In genomic region chr3:64074895-64075679, GRCh38 we compare ENCODE assay signal across 35 cellular contexts.
"Had no signal": no experiment of that assay in that cellular context is flagged by ENCODE, and none has a peak within 500 bp of the region (broad histone marks: within the 10 kb centered on the region; RNA-seq: fewer than 3 reads in every experiment).

No MANE protein-coding gene starts in this region.

- H3K27ac Mint-ChIP-seq: activated B cell treated with CpG ODN at 0.5 μM for 24 hours; activated CD4-positive, alpha-beta memory T cell treated with anti-CD3 and anti-CD28 coated beads for 36 hours; activated CD4-positive, alpha-beta T cell treated with anti-CD3 and anti-CD28 coated beads, Interleukin-2, amount 10 ng/mL, durations not matched to agents 24 days and 14 days; activated CD8-positive, alpha-beta T cell treated with anti-CD3 and anti-CD28 coated beads for 36 hours; activated naive CD4-positive, alpha-beta T cell treated with anti-CD3 and anti-CD28 coated beads for 36 hours; activated naive CD4-positive, alpha-beta T cell treated with anti-CD3 and anti-CD28 coated beads, Interleukin-2, amount 50 U/mL, for 72 hours; activated naive CD8-positive, alpha-beta T cell treated with anti-CD3 and anti-CD28 coated beads for 36 hours; activated T-cell treated with anti-CD3 and anti-CD28 coated beads, Interleukin-2, amount 50 U/mL, for 72 hours; activated T-helper 1 cell treated with anti-CD3 and anti-CD28 coated beads, Interleukin-12 subunit alpha, Interleukin-12 subunit beta, Interleukin-2, Interleukin-4 antibody, amounts not matched to agents 30 ng/mL and 10 ng/mL and 1 ng/mL, durations not matched to agents 14 hours and 24 hours and 36 hours; activated T-helper 17 cell treated with anti-CD3 and anti-CD28 coated beads, Interleukin-2, amount 50 U/mL, for 72 hours; T-cell; T-helper 17 cell had no signal

- H3K27me3 ChIP-seq: adrenal gland, cardiac muscle cell had no signal

- H3K9me3 ChIP-seq: adrenal gland had no signal

- DNase-seq: activated B cell treated with CpG ODN at 0.5 μM for 24 hours; activated CD4-positive, alpha-beta memory T cell treated with anti-CD3 and anti-CD28 coated beads for 36 hours; activated CD4-positive, alpha-beta T cell treated with anti-CD3 and anti-CD28 coated beads for 4 hours; activated CD4-positive, alpha-beta T cell treated with anti-CD3 and anti-CD28 coated beads, Interleukin-2, amount 10 ng/mL, durations not matched to agents 24 days and 14 days; activated CD4-positive, alpha-beta T cell treated with anti-CD3 and anti-CD28 coated beads, Interleukin-2, amount 50 U/mL, for 1 hour; activated CD4-positive, alpha-beta T cell treated with anti-CD3 and anti-CD28 coated beads, Interleukin-2, amount 50 U/mL, for 4 hours; activated CD4-positive, CD25-positive, alpha-beta regulatory T cell treated with anti-CD3 and anti-CD28 coated beads, Interleukin-2, amount 50 U/mL, for 72 hours; activated CD8-positive, alpha-beta memory T cell treated with anti-CD3 and anti-CD28 coated beads, Interleukin-2, amount 50 U/mL, for 4 hours; activated CD8-positive, alpha-beta T cell treated with anti-CD3 and anti-CD28 coated beads for 36 hours; activated effector memory CD4-positive, alpha-beta T cell treated with anti-CD3 and anti-CD28 coated beads, Interleukin-2, amount 50 U/mL, for 16 hours; activated gamma-delta T cell treated with Interleukin-2 at 50 U/mL for 16 hours; activated naive CD4-positive, alpha-beta T cell; activated naive CD4-positive, alpha-beta T cell treated with anti-CD3 and anti-CD28 coated beads for 36 hours; activated naive CD4-positive, alpha-beta T cell treated with anti-CD3 and anti-CD28 coated beads, Interleukin-2, amount 50 U/mL, for 16 hours; activated naive CD8-positive, alpha-beta T cell treated with anti-CD3 and anti-CD28 coated beads for 36 hours; activated T-cell treated with anti-CD3 and anti-CD28 coated beads for 4 hours; activated T-cell treated with anti-CD3 and anti-CD28 coated beads, Interleukin-2, amount 50 U/mL, for 1 hour; activated T-cell treated with anti-CD3 and anti-CD28 coated beads, Interleukin-2, amount 50 U/mL, for 4 hours; activated T-cell treated with anti-CD3 and anti-CD28 coated beads, Interleukin-2, amount 50 U/mL, for 72 hours; adrenal gland; amniotic stem cell; aorta; caudate nucleus; cerebellar nuclear complex; T-cell; T-helper 17 cell had no signal

- H3K4me1 Mint-ChIP-seq: activated B cell treated with CpG ODN at 0.5 μM for 24 hours; activated CD4-positive, alpha-beta T cell treated with anti-CD3 and anti-CD28 coated beads, Interleukin-2, amount 10 ng/mL, durations not matched to agents 24 days and 14 days; activated naive CD8-positive, alpha-beta T cell treated with anti-CD3 and anti-CD28 coated beads for 36 hours; activated T-helper 17 cell treated with anti-CD3 and anti-CD28 coated beads, Interleukin-2, amount 50 U/mL, for 72 hours; central memory CD8-positive, alpha-beta T cell; T-cell; T-helper 17 cell had no signal

- H3K4me3 ChIP-seq: adrenal gland, cardiac muscle cell had no signal

- FAIRE-seq: bronchial epithelial cell, TTC549 had no signal

- H3K4me1 ChIP-seq: adrenal gland had no signal

- H3K36me3 Mint-ChIP-seq: activated CD4-positive, alpha-beta memory T cell treated with anti-CD3 and anti-CD28 coated beads for 36 hours; activated naive CD4-positive, alpha-beta T cell treated with anti-CD3 and anti-CD28 coated beads, Interleukin-2, amount 50 U/mL, for 72 hours; activated naive CD8-positive, alpha-beta T cell treated with anti-CD3 and anti-CD28 coated beads for 36 hours; brain; T-cell had no signal

- H3K36me3 ChIP-seq: adrenal gland, cardiac muscle cell had no signal

- H3K9me3 Mint-ChIP-seq: activated B cell treated with CpG ODN at 0.5 μM for 24 hours; activated CD4-positive, alpha-beta memory T cell treated with anti-CD3 and anti-CD28 coated beads for 36 hours; activated CD4-positive, alpha-beta T cell treated with anti-CD3 and anti-CD28 coated beads, Interleukin-2, amount 10 ng/mL, durations not matched to agents 24 days and 14 days; activated CD8-positive, alpha-beta T cell treated with anti-CD3 and anti-CD28 coated beads for 36 hours; activated naive CD4-positive, alpha-beta T cell treated with anti-CD3 and anti-CD28 coated beads for 36 hours; activated naive CD4-positive, alpha-beta T cell treated with anti-CD3 and anti-CD28 coated beads, Interleukin-2, amount 50 U/mL, for 72 hours; activated naive CD8-positive, alpha-beta T cell treated with anti-CD3 and anti-CD28 coated beads for 36 hours; activated T-cell treated with anti-CD3 and anti-CD28 coated beads, Interleukin-2, amount 50 U/mL, for 4 hours; activated T-cell treated with anti-CD3 and anti-CD28 coated beads, Interleukin-2, amount 50 U/mL, for 72 hours; activated T-helper 1 cell treated with anti-CD3 and anti-CD28 coated beads, Interleukin-12 subunit alpha, Interleukin-12 subunit beta, Interleukin-2, Interleukin-4 antibody, amounts not matched to agents 30 ng/mL and 10 ng/mL and 1 ng/mL, durations not matched to agents 14 hours and 24 hours and 36 hours; activated T-helper 17 cell treated with anti-CD3 and anti-CD28 coated beads, Interleukin-2, amount 50 U/mL, for 72 hours; central memory CD8-positive, alpha-beta T cell; T-cell had no signal

- H3K27ac ChIP-seq: adrenal gland, cardiac muscle cell, VCaP had no signal

- H3K4me3 Mint-ChIP-seq: activated B cell treated with CpG ODN at 0.5 μM for 24 hours; activated CD4-positive, alpha-beta memory T cell treated with anti-CD3 and anti-CD28 coated beads for 36 hours; activated CD4-positive, alpha-beta T cell treated with anti-CD3 and anti-CD28 coated beads, Interleukin-2, amount 10 ng/mL, durations not matched to agents 24 days and 14 days; activated CD8-positive, alpha-beta T cell treated with anti-CD3 and anti-CD28 coated beads for 36 hours; activated naive CD4-positive, alpha-beta T cell treated with anti-CD3 and anti-CD28 coated beads for 36 hours; activated naive CD8-positive, alpha-beta T cell treated with anti-CD3 and anti-CD28 coated beads for 36 hours; activated T-cell treated with anti-CD3 and anti-CD28 coated beads, Interleukin-2, amount 50 U/mL, for 4 hours; activated T-cell treated with anti-CD3 and anti-CD28 coated beads, Interleukin-2, amount 50 U/mL, for 72 hours; activated T-helper 1 cell treated with anti-CD3 and anti-CD28 coated beads, Interleukin-12 subunit alpha, Interleukin-12 subunit beta, Interleukin-2, Interleukin-4 antibody, amounts not matched to agents 30 ng/mL and 10 ng/mL and 1 ng/mL, durations not matched to agents 14 hours and 24 hours and 36 hours; activated T-helper 17 cell treated with anti-CD3 and anti-CD28 coated beads, Interleukin-2, amount 50 U/mL, for 72 hours; brain; central memory CD8-positive, alpha-beta T cell; T-cell; T-helper 17 cell had no signal
